ENCODE assay signal across 9 cellular contexts in genomic region chr16:69520800-69521602, GRCh38. TPM values are rescaled to one million over a fixed set of nuclear protein-coding genes. Genes with fewer than 3 reads are reported as not detected.
A peak's percentile ranks its signal among the peaks of the same experiment; 100 is the strongest.
DNase-seq lines count a peak whose midpoint lies in the region; ATAC-seq lines count a peak whose summit lies in the region.
"Had no signal": no experiment of that assay in that cellular context is flagged by ENCODE, and none has a peak within 500 bp of the region (broad histone marks: within the 10 kb centered on the region; RNA-seq: fewer than 3 reads in every experiment).

No MANE protein-coding gene starts in this region.

- no peaks in the 10 kb centered on the region for H3K27me3 Mint-ChIP-seq in activated T-helper 2 cell treated with anti-CD3 and anti-CD28 coated beads, Interferon-gamma antibody, Interleukin-2, Interleukin-4, amounts not matched to agents 10 μg/mL and 5 μg/mL and 100 μg/mL, durations not matched to agents 14 hours and 24 hours and 36 hours (ENCODE audit: low read depth)

- H3K27ac Mint-ChIP-seq in activated T-helper 2 cell treated with anti-CD3 and anti-CD28 coated beads, Interferon-gamma antibody, Interleukin-2, Interleukin-4, amounts not matched to agents 10 μg/mL and 5 μg/mL and 100 μg/mL, durations not matched to agents 14 hours and 24 hours and 36 hours, result peak overlapping the region; percentile 75

- intact Hi-C loops in activated T-helper 2 cell treated with anti-CD3 and anti-CD28 coated beads, Interferon-gamma antibody, Interleukin-2, Interleukin-4, amounts not matched to agents 10 μg/mL and 5 μg/mL and 100 μg/mL, durations not matched to agents 14 hours and 24 hours and 36 hours (cut with micrococcal nuclease), result loop anchor here (2.0 kb wide), 1 partner anchor 44 kb away; the partner anchor contains the start of gene NFAT5

- no peak overlapping the region for H3K4me3 Mint-ChIP-seq in activated T-helper 2 cell treated with anti-CD3 and anti-CD28 coated beads, Interferon-gamma antibody, Interleukin-2, Interleukin-4, amounts not matched to agents 10 μg/mL and 5 μg/mL and 100 μg/mL, durations not matched to agents 14 hours and 24 hours and 36 hours (ENCODE audit: low read depth)

- no peaks in the 10 kb centered on the region for H3K36me3 Mint-ChIP-seq in activated T-helper 2 cell treated with anti-CD3 and anti-CD28 coated beads, Interferon-gamma antibody, Interleukin-2, Interleukin-4, amounts not matched to agents 10 μg/mL and 5 μg/mL and 100 μg/mL, durations not matched to agents 14 hours and 24 hours and 36 hours (ENCODE audit: low read depth)

- H3K9me3 Mint-ChIP-seq in activated T-helper 2 cell treated with anti-CD3 and anti-CD28 coated beads, Interferon-gamma antibody, Interleukin-2, Interleukin-4, amounts not matched to agents 10 μg/mL and 5 μg/mL and 100 μg/mL, durations not matched to agents 14 hours and 24 hours and 36 hours, result no peaks in the 10 kb centered on the region

- DNase-seq in activated CD4-positive, alpha-beta T cell treated with anti-CD3 and anti-CD28 coated beads for 48 hours, result peak; percentile 62
- DNase-seq in activated CD4-positive, alpha-beta T cell treated with anti-CD3 and anti-CD28 coated beads, Interleukin-2, amount 50 U/mL, for 4 hours, result no peak
- DNase-seq in activated T-helper 2 cell treated with anti-CD3 and anti-CD28 coated beads, Interferon-gamma antibody, Interleukin-2, Interleukin-4, amounts not matched to agents 10 μg/mL and 5 μg/mL and 100 μg/mL, durations not matched to agents 14 hours and 24 hours and 36 hours (ENCODE audit: low spot score), result no peak
- DNase-seq in stimulated activated CD4-positive, alpha-beta T cell treated with anti-CD3 and anti-CD28 coated beads, TNF-alpha, amount 100 ng/mL, for 48 hours (ENCODE audit: low read depth in 3 of 3), result peak; percentile 7 to 34 (median 10)
- DNase-seq in NCI-H2107 treated with DMSO at 0.1 percent for 48 hours (lab: John Stamatoyannopoulos, UW; ENCODE audit: unreplicated experiment) (no peak), NCI-H2227 treated with DMSO at 0.1 percent for 48 hours (lab: John Stamatoyannopoulos, UW) (no peak)
- DNase-seq: islet precursor cell had no signal

- H3K4me1 Mint-ChIP-seq in activated T-helper 2 cell treated with anti-CD3 and anti-CD28 coated beads, Interferon-gamma antibody, Interleukin-2, Interleukin-4, amounts not matched to agents 10 μg/mL and 5 μg/mL and 100 μg/mL, durations not matched to agents 14 hours and 24 hours and 36 hours (ENCODE audit: low read depth), result peaks cover 26% of the 10 kb centered on the region

- ATAC-seq in HG03066 (IDR thresholded peaks at IDR 0.05; ENCODE audit: low read depth, unreplicated experiment), result peak; percentile 66
- no peak for ATAC-seq in GM21360 (IDR thresholded peaks at IDR 0.05; ENCODE audit: unreplicated experiment)

RNA-seq across cellular contexts. Expression of gene NFAT5, which starts 44.8 kb away (rescaled TPM):
- total RNA-seq in activated T-helper 2 cell treated with anti-CD3 and anti-CD28 coated beads, Interferon-gamma antibody, Interleukin-2, Interleukin-4, amounts not matched to agents 10 μg/mL and 5 μg/mL and 100 μg/mL, durations not matched to agents 14 hours and 24 hours and 36 hours, result 49.2 and 54.0 TPM in 2 replicates

Comparison
In these comparisons a context has a peak if more than half of its experiments do, and no peak if none do; other contexts are left out.
1. DNase-seq: peak in activated CD4-positive, alpha-beta T cell treated with anti-CD3 and anti-CD28 coated beads for 48 hours (single experiment) and stimulated activated CD4-positive, alpha-beta T cell treated with anti-CD3 and anti-CD28 coated beads, TNF-alpha, amount 100 ng/mL, for 48 hours (3 of 3); none in activated CD4-positive, alpha-beta T cell treated with anti-CD3 and anti-CD28 coated beads, Interleukin-2, amount 50 U/mL, for 4 hours (0 of 2), activated T-helper 2 cell treated with anti-CD3 and anti-CD28 coated beads, Interferon-gamma antibody, Interleukin-2, Interleukin-4, amounts not matched to agents 10 μg/mL and 5 μg/mL and 100 μg/mL, durations not matched to agents 14 hours and 24 hours and 36 hours (single experiment), NCI-H2107 treated with DMSO at 0.1 percent for 48 hours (single experiment) and NCI-H2227 treated with DMSO at 0.1 percent for 48 hours (single experiment).